11 cellular contexts compared by ENCODE assay signal in genomic region chr10:101310528-101311439, GRCh38. TPM values are rescaled to one million over a fixed set of nuclear protein-coding genes. Genes with fewer than 3 reads are reported as not detected.
DNase-seq lines count a peak whose midpoint lies in the region; ATAC-seq, FAIRE-seq and TF ChIP-seq lines count a peak whose summit lies in the region.
"Had no signal": no experiment of that assay in that cellular context is flagged by ENCODE, and none has a peak within 500 bp of the region (broad histone marks: within the 10 kb centered on the region; RNA-seq: fewer than 3 reads in every experiment).

No MANE protein-coding gene starts in this region.

- intact Hi-C loops in gastrocnemius medialis (cut with DNase I; ENCODE audit: low total_unique reads) = no loop called here
- intact Hi-C loops in activated T-helper 2 cell treated with anti-CD3 and anti-CD28 coated beads, Interferon-gamma antibody, Interleukin-2, Interleukin-4, amounts not matched to agents 10 μg/mL and 5 μg/mL and 100 μg/mL, durations not matched to agents 14 hours and 24 hours and 36 hours (cut with micrococcal nuclease) = no loop called here

- in situ Hi-C loops in gastrocnemius medialis (cut with MboI; ENCODE audit: low sequenced_read_pairs in 4 of 4) = loop anchor here in 2 of 4 donors (25.0 kb wide), 2 partner anchors 127 to 252 kb away; no protein-coding TSS in a partner anchor

- H3K27me3 ChIP-seq in HUES6 (ENCODE audit: control insufficient read depth, insufficient read depth, low read length) = peaks cover 13% of the 10 kb centered on the region; the same call in 1 of the 2 replicates
- H3K27me3 ChIP-seq in adipocyte (replicated peaks; ENCODE audit: control insufficient read depth, insufficient read depth, low read length) = peaks cover 63% of the 10 kb centered on the region
- H3K27me3 ChIP-seq in gastrocnemius medialis = peaks cover 6 to 20% (median 12%) of the 10 kb centered on the region in 3 donors
- H3K27me3 ChIP-seq in tibial nerve = peaks cover 0 to 81% of the 10 kb centered on the region in 2 donors

- H3K4me1 Mint-ChIP-seq in activated T-helper 2 cell treated with anti-CD3 and anti-CD28 coated beads, Interferon-gamma antibody, Interleukin-2, Interleukin-4, amounts not matched to agents 10 μg/mL and 5 μg/mL and 100 μg/mL, durations not matched to agents 14 hours and 24 hours and 36 hours (ENCODE audit: low read depth) = peaks cover 3% of the 10 kb centered on the region

- no peak overlapping the region for H3K27ac Mint-ChIP-seq in activated T-helper 2 cell treated with anti-CD3 and anti-CD28 coated beads, Interferon-gamma antibody, Interleukin-2, Interleukin-4, amounts not matched to agents 10 μg/mL and 5 μg/mL and 100 μg/mL, durations not matched to agents 14 hours and 24 hours and 36 hours

- TF ChIP-seq POLR2A in gastrocnemius medialis (IDR thresholded peaks at IDR 0.05) (no peak), tibial nerve (IDR thresholded peaks at IDR 0.05) (no peak)

- no peak for TF ChIP-seq EP300 in tibial nerve (IDR thresholded peaks at IDR 0.05)

- no peaks in the 10 kb centered on the region for H3K9me3 Mint-ChIP-seq in activated T-helper 2 cell treated with anti-CD3 and anti-CD28 coated beads, Interferon-gamma antibody, Interleukin-2, Interleukin-4, amounts not matched to agents 10 μg/mL and 5 μg/mL and 100 μg/mL, durations not matched to agents 14 hours and 24 hours and 36 hours

- no peaks in the 10 kb centered on the region for H3K36me3 Mint-ChIP-seq in activated T-helper 2 cell treated with anti-CD3 and anti-CD28 coated beads, Interferon-gamma antibody, Interleukin-2, Interleukin-4, amounts not matched to agents 10 μg/mL and 5 μg/mL and 100 μg/mL, durations not matched to agents 14 hours and 24 hours and 36 hours (ENCODE audit: low read depth)

- H3K4me1 ChIP-seq in HUES6 (ENCODE audit: control insufficient read depth, insufficient read depth, low read length) = peaks cover 13% of the 10 kb centered on the region
- no peaks in the 10 kb centered on the region for H3K4me1 ChIP-seq in adipocyte (ENCODE audit: control insufficient read depth, insufficient read depth, low read length)
- H3K4me1 ChIP-seq in gastrocnemius medialis = no peaks in the 10 kb centered on the region
- peaks cover 0 to 8% (median 0%) of the 10 kb centered on the region in 4 donors for H3K4me1 ChIP-seq in tibial nerve

- H3K27me3 Mint-ChIP-seq in activated T-helper 2 cell treated with anti-CD3 and anti-CD28 coated beads, Interferon-gamma antibody, Interleukin-2, Interleukin-4, amounts not matched to agents 10 μg/mL and 5 μg/mL and 100 μg/mL, durations not matched to agents 14 hours and 24 hours and 36 hours (ENCODE audit: low read depth) = peaks cover 41% of the 10 kb centered on the region

- no peak for FAIRE-seq in HTR-8/SVneo (lab: Jason Lieb, UNC)

- H3K9me3 ChIP-seq in HUES6 (ENCODE audit: control insufficient read depth, insufficient read depth, low read depth, low read length) = no peaks in the 10 kb centered on the region
- H3K9me3 ChIP-seq in adipocyte (ENCODE audit: control insufficient read depth, low read length) = no peaks in the 10 kb centered on the region
- H3K9me3 ChIP-seq in gastrocnemius medialis = no peaks in the 10 kb centered on the region
- no peaks in the 10 kb centered on the region for H3K9me3 ChIP-seq in tibial nerve
- H3K9me3 ChIP-seq: sigmoid colon had no signal

- H3K36me3 ChIP-seq in HUES6 (ENCODE audit: control insufficient read depth, insufficient read depth, low read length) = no peaks in the 10 kb centered on the region
- H3K36me3 ChIP-seq in adipocyte (ENCODE audit: control insufficient read depth, insufficient read depth, low read length, severe bottlenecking) = no peaks in the 10 kb centered on the region
- no peaks in the 10 kb centered on the region for H3K36me3 ChIP-seq in gastrocnemius medialis
- H3K36me3 ChIP-seq in tibial nerve = no peaks in the 10 kb centered on the region
- H3K36me3 ChIP-seq: sigmoid colon had no signal

- no peak overlapping the region for H3K27ac ChIP-seq in HUES6 (ENCODE audit: low read depth, low read length)
- H3K27ac ChIP-seq in gastrocnemius medialis = no peak overlapping the region
- H3K27ac ChIP-seq in tibial nerve = no peak overlapping the region
- H3K27ac ChIP-seq: HL-60, sigmoid colon had no signal

- H3K9ac ChIP-seq in HUES6 (ENCODE audit: low read length) (no peak overlapping the region), adipocyte (ENCODE audit: low read length) (no peak overlapping the region)

- no peak overlapping the region for H3K4me3 Mint-ChIP-seq in activated T-helper 2 cell treated with anti-CD3 and anti-CD28 coated beads, Interferon-gamma antibody, Interleukin-2, Interleukin-4, amounts not matched to agents 10 μg/mL and 5 μg/mL and 100 μg/mL, durations not matched to agents 14 hours and 24 hours and 36 hours (ENCODE audit: low read depth)

- DNase-seq in adipocyte (ENCODE audit: low read depth) (peak; percentile 18), gastrocnemius medialis (peak in 1 of 2 donors; percentile 30), SKM-1 treated with dmso at 0.1 percent for 144 hours (lab: John Stamatoyannopoulos, UW; ENCODE audit: unreplicated experiment) (no peak), HTR-8/SVneo (ENCODE audit: insufficient read length, low spot score) (no peak), tibial nerve (ENCODE audit: low spot score in 2 of 2) (no peak)
- DNase-seq in activated T-helper 2 cell treated with anti-CD3 and anti-CD28 coated beads, Interferon-gamma antibody, Interleukin-2, Interleukin-4, amounts not matched to agents 10 μg/mL and 5 μg/mL and 100 μg/mL, durations not matched to agents 14 hours and 24 hours and 36 hours (ENCODE audit: low spot score) = no peak
- DNase-seq: NK-92 treated with Interleukin-12 subunit alpha and Interleukin-12 subunit beta, amount 100 ng/mL, for 24 hours; sigmoid colon had no signal

- TF ChIP-seq CTCF in gastrocnemius medialis (IDR thresholded peaks at IDR 0.05 in 4 of 5, conservative IDR thresholded peaks at IDR 0.05 in 1 of 5) = no peak
- no peak for TF ChIP-seq CTCF in tibial nerve (IDR thresholded peaks at IDR 0.05)

- WGBS in tibial nerve, 2 donors = 9 to 13% methylated on average over 21 to 29 of the region's 29 CpGs

- peak; percentile 42 to 75 for ATAC-seq in gastrocnemius medialis

- H3K4me3 ChIP-seq in HUES6 (ENCODE audit: low read depth, low read length) = peak overlapping the region; percentile 36
- H3K4me3 ChIP-seq in adipocyte (ENCODE audit: low read length) = no peak overlapping the region
- H3K4me3 ChIP-seq in iPS-11a (ENCODE audit: low read depth, low read length) = peak overlapping the region; percentile 27
- peak overlapping the region; percentile 26 to 54 (median 39) for H3K4me3 ChIP-seq in gastrocnemius medialis
- H3K4me3 ChIP-seq in tibial nerve = no peak overlapping the region

RNA-seq across cellular contexts. Expression of gene BTRC, which starts 43.2 kb away (rescaled TPM):
- total RNA-seq in gastrocnemius medialis (10 to 100 TPM in 3 of 4 donors, 1 to 10 TPM in 1; 8.7 to 17.3 (median 12.6) TPM), tibial nerve (10 to 100 TPM in 1 of 4 donors, 1 to 10 TPM in 3; 7.9 to 14.2 (median 8.8) TPM)
- 18.2 and 21.0 TPM in 2 replicates for total RNA-seq in activated T-helper 2 cell treated with anti-CD3 and anti-CD28 coated beads, Interferon-gamma antibody, Interleukin-2, Interleukin-4, amounts not matched to agents 10 μg/mL and 5 μg/mL and 100 μg/mL, durations not matched to agents 14 hours and 24 hours and 36 hours

Comparison
In these comparisons a context has a peak if more than half of its experiments do, and no peak if none do; other contexts are left out.
1. H3K4me3 ChIP-seq: peak in HUES6 (single experiment), iPS-11a (single experiment) and gastrocnemius medialis (4 of 4); none in adipocyte (single experiment) and tibial nerve (0 of 4).